Comparison of ENCODE assay signal across 16 cellular contexts in genomic region chr19:23778566-23778965, GRCh38. TPM values are rescaled to one million over a fixed set of nuclear protein-coding genes. Genes with fewer than 3 reads are reported as not detected.
DNase-seq lines count a peak whose midpoint lies in the region; ATAC-seq and TF ChIP-seq lines count a peak whose summit lies in the region.
"Had no signal": no experiment of that assay in that cellular context is flagged by ENCODE, and none has a peak within 500 bp of the region (broad histone marks: within the 10 kb centered on the region; RNA-seq: fewer than 3 reads in every experiment).

No MANE protein-coding gene starts in this region.

- POLR2A ChIA-PET in RWPE1 (lab: Yijun Ruan, JAX; ENCODE audit: low non-redundant PET), result no interaction called here

- no peak overlapping the region for H4K8ac ChIP-seq in trophoblast cell (ENCODE audit: low read depth, low read length)

- no peak overlapping the region for H2BK12ac ChIP-seq in trophoblast cell (ENCODE audit: low read length)

- intact Hi-C loops in esophagus muscularis mucosa (cut with DNase I), result no loop called here

- H3K27ac ChIP-seq in esophagus muscularis mucosa (replicated peaks in 1 of 4) (no peak overlapping the region), trophoblast cell (ENCODE audit: low read depth, low read length) (no peak overlapping the region), RWPE1 (no peak overlapping the region)

- H2BK5ac ChIP-seq in trophoblast cell (ENCODE audit: low read depth, low read length, poor library complexity), result no peak overlapping the region

- H3K36me3 ChIP-seq in esophagus muscularis mucosa, result peaks cover 0 to 9% (median 0%) of the 10 kb centered on the region in 4 donors
- peaks cover 6 to 44% of the 10 kb centered on the region in 2 experiments for H3K36me3 ChIP-seq in trophoblast cell (ENCODE audit: control insufficient read depth in 1 of 2, insufficient read depth in 2 of 2, low read length in 2 of 2)

- TF ChIP-seq EP300 in esophagus muscularis mucosa (IDR thresholded peaks at IDR 0.05), result no peak

- H3K4me1 Mint-ChIP-seq in stimulated activated naive CD8-positive, alpha-beta T cell treated with anti-CD3 and anti-CD28 coated beads, Interleukin-15, Interleukin-2, amounts not matched to agents 100 ng/mL and 50 ng/mL, for 24 hours (ENCODE audit: low read depth), result peaks cover 14% of the 10 kb centered on the region
- peaks cover 14% of the 10 kb centered on the region for H3K4me1 Mint-ChIP-seq in stimulated activated naive CD8-positive, alpha-beta T cell treated with anti-CD3 and anti-CD28 coated beads, Interleukin-15, amount 100 ng/mL, for 72 hours
- H3K4me1 Mint-ChIP-seq: GM23338, H9 had no signal

- no peak overlapping the region for H2AFZ ChIP-seq in trophoblast cell (ENCODE audit: insufficient read depth, low read length, poor library complexity)
- H2AFZ ChIP-seq: GM23338 had no signal

- H4K12ac ChIP-seq in trophoblast cell (ENCODE audit: low read depth, low read length), result no peak overlapping the region

- H3K9ac ChIP-seq in trophoblast cell (ENCODE audit: low read length), result no peak overlapping the region

- H4K91ac ChIP-seq in trophoblast cell (ENCODE audit: low read depth, low read length), result no peak overlapping the region

- no peak overlapping the region for H3K4ac ChIP-seq in trophoblast cell (ENCODE audit: low read depth, low read length)

- no peak overlapping the region for H2BK120ac ChIP-seq in trophoblast cell (ENCODE audit: insufficient read depth, low read length, poor library complexity)

- WGBS in esophagus muscularis mucosa, result 94% methylated on average over 5 of the region's 5 CpGs
- WGBS in trophoblast cell (ENCODE audit: extremely low coverage, insufficient coverage, insufficient read length), result no CpG with 5 or more reads among the region's 5 CpGs

- no peak for TF ChIP-seq POLR2A in esophagus muscularis mucosa (IDR thresholded peaks at IDR 0.05; ENCODE audit: low read depth)

- DNase-seq in stimulated activated naive CD8-positive, alpha-beta T cell treated with anti-CD3 and anti-CD28 coated beads, Interleukin-15, amount 100 ng/mL, for 72 hours, result no peak
- DNase-seq in esophagus muscularis mucosa (ENCODE audit: extremely low spot score) (peak; percentile 57), trophoblast cell (peak; percentile 46 to 58), RWPE1 (ENCODE audit: low spot score) (no peak), NCI-H187 (lab: John Stamatoyannopoulos, UW) (no peak)
- DNase-seq: C1 segment of cervical spinal cord; Calu3; CD4-positive, alpha-beta memory T cell; COR-L47; DMS53; DMS79 treated with DMSO at 0.1 percent for 48 hours; GF-D8; H9 had no signal

- H3K9me3 ChIP-seq in esophagus muscularis mucosa (no peaks in the 10 kb centered on the region), trophoblast cell (ENCODE audit: insufficient read depth, low read depth, low read length) (no peaks in the 10 kb centered on the region)

- no peak for ATAC-seq in stimulated activated naive CD8-positive, alpha-beta T cell treated with anti-CD3 and anti-CD28 coated beads, Interleukin-15, amount 100 ng/mL, for 72 hours
- ATAC-seq: GM23338, HCT116 had no signal

- no peak overlapping the region for H3K18ac ChIP-seq in trophoblast cell (ENCODE audit: low read length)

- H3K14ac ChIP-seq in trophoblast cell (ENCODE audit: low read length), result no peak overlapping the region

- H3K36me3 Mint-ChIP-seq in stimulated activated naive CD8-positive, alpha-beta T cell treated with anti-CD3 and anti-CD28 coated beads, Interleukin-15, Interleukin-2, amounts not matched to agents 100 ng/mL and 50 ng/mL, for 24 hours (ENCODE audit: low read depth), result peaks cover 66% of the 10 kb centered on the region

- no peak overlapping the region for H3K4me2 ChIP-seq in trophoblast cell (ENCODE audit: low read length)
- H3K4me2 ChIP-seq: GM23338 had no signal

- CTCF ChIA-PET in RWPE1 (lab: Yijun Ruan, JAX), result no interaction called here

- no peak overlapping the region for H3K4me3 ChIP-seq in esophagus muscularis mucosa
- H3K4me3 ChIP-seq in trophoblast cell (ENCODE audit: low read depth, low read length), result no peak overlapping the region
- H3K4me3 ChIP-seq: GM23338 had no signal

- H3K27me3 ChIP-seq in esophagus muscularis mucosa (no peaks in the 10 kb centered on the region), trophoblast cell (ENCODE audit: insufficient read depth, low read length) (no peaks in the 10 kb centered on the region)

- no peaks in the 10 kb centered on the region for H3K79me1 ChIP-seq in trophoblast cell (ENCODE audit: low read length)

- H2AK5ac ChIP-seq in trophoblast cell (ENCODE audit: low read length), result no peak overlapping the region

- peak overlapping the region; percentile 41 for H3K27ac Mint-ChIP-seq in stimulated activated naive CD8-positive, alpha-beta T cell treated with anti-CD3 and anti-CD28 coated beads, Interleukin-15, Interleukin-2, amounts not matched to agents 100 ng/mL and 50 ng/mL, for 24 hours
- H3K27ac Mint-ChIP-seq in stimulated activated naive CD8-positive, alpha-beta T cell treated with anti-CD3 and anti-CD28 coated beads, Interleukin-15, amount 100 ng/mL, for 72 hours, result no peak overlapping the region
- H3K27ac Mint-ChIP-seq: GM23338, H9 had no signal

- no peak overlapping the region for H3K4me3 Mint-ChIP-seq in stimulated activated naive CD8-positive, alpha-beta T cell treated with anti-CD3 and anti-CD28 coated beads, Interleukin-15, Interleukin-2, amounts not matched to agents 100 ng/mL and 50 ng/mL, for 24 hours
- H3K4me3 Mint-ChIP-seq in stimulated activated naive CD8-positive, alpha-beta T cell treated with anti-CD3 and anti-CD28 coated beads, Interleukin-15, amount 100 ng/mL, for 72 hours, result no peak overlapping the region
- H3K4me3 Mint-ChIP-seq: CD4-positive, alpha-beta memory T cell; GM23338; H9 had no signal

- H3K79me2 ChIP-seq in trophoblast cell (ENCODE audit: control insufficient read depth, insufficient read depth, low read length, poor library complexity), result no peaks in the 10 kb centered on the region

- H3K4me1 ChIP-seq in esophagus muscularis mucosa (no peaks in the 10 kb centered on the region), trophoblast cell (ENCODE audit: control insufficient read depth in 1 of 2, insufficient read depth in 2 of 2, low read length in 2 of 2) (no peaks in the 10 kb centered on the region)

- no peak overlapping the region for H3K23ac ChIP-seq in trophoblast cell (ENCODE audit: low read length)

- peaks cover 23% of the 10 kb centered on the region for H3K9me3 Mint-ChIP-seq in stimulated activated naive CD8-positive, alpha-beta T cell treated with anti-CD3 and anti-CD28 coated beads, Interleukin-15, Interleukin-2, amounts not matched to agents 100 ng/mL and 50 ng/mL, for 24 hours
- H3K9me3 Mint-ChIP-seq in stimulated activated naive CD8-positive, alpha-beta T cell treated with anti-CD3 and anti-CD28 coated beads, Interleukin-15, amount 100 ng/mL, for 72 hours, result peaks cover 7 to 10% of the 10 kb centered on the region in 2 donors
- H3K9me3 Mint-ChIP-seq: GM23338, H9 had no signal

- TF ChIP-seq CTCF in esophagus muscularis mucosa (IDR thresholded peaks at IDR 0.05) (no peak), RWPE1 (conservative IDR thresholded peaks at IDR 0.05; ENCODE audit: low read depth) (no peak)

- no peaks in the 10 kb centered on the region for H3K27me3 Mint-ChIP-seq in stimulated activated naive CD8-positive, alpha-beta T cell treated with anti-CD3 and anti-CD28 coated beads, Interleukin-15, Interleukin-2, amounts not matched to agents 100 ng/mL and 50 ng/mL, for 24 hours
- H3K27me3 Mint-ChIP-seq in stimulated activated naive CD8-positive, alpha-beta T cell treated with anti-CD3 and anti-CD28 coated beads, Interleukin-15, amount 100 ng/mL, for 72 hours, result no peaks in the 10 kb centered on the region
- H3K27me3 Mint-ChIP-seq: CD4-positive, alpha-beta memory T cell had no signal

RNA-seq across cellular contexts. Expression of gene ZNF681, which starts 19.9 kb away (rescaled TPM):
- total RNA-seq in esophagus muscularis mucosa, result 1 to 10 TPM in 1 of 4 donors, under 1 TPM in 3; 0.65 to 1.1 (median 0.91) TPM
- 2.0 and 2.5 TPM in 2 replicates for polyA plus RNA-seq in trophoblast cell (2013)

Comparison
In these comparisons a context has a peak if more than half of its experiments do, and no peak if none do; other contexts are left out.
1. DNase-seq: peak in esophagus muscularis mucosa (single experiment) and trophoblast cell (2 of 2); none in stimulated activated naive CD8-positive, alpha-beta T cell treated with anti-CD3 and anti-CD28 coated beads, Interleukin-15, amount 100 ng/mL, for 72 hours (0 of 2), RWPE1 (single experiment) and NCI-H187 (0 of 2).